12 cellular contexts compared by ENCODE assay signal in the genomic region with DNA sequence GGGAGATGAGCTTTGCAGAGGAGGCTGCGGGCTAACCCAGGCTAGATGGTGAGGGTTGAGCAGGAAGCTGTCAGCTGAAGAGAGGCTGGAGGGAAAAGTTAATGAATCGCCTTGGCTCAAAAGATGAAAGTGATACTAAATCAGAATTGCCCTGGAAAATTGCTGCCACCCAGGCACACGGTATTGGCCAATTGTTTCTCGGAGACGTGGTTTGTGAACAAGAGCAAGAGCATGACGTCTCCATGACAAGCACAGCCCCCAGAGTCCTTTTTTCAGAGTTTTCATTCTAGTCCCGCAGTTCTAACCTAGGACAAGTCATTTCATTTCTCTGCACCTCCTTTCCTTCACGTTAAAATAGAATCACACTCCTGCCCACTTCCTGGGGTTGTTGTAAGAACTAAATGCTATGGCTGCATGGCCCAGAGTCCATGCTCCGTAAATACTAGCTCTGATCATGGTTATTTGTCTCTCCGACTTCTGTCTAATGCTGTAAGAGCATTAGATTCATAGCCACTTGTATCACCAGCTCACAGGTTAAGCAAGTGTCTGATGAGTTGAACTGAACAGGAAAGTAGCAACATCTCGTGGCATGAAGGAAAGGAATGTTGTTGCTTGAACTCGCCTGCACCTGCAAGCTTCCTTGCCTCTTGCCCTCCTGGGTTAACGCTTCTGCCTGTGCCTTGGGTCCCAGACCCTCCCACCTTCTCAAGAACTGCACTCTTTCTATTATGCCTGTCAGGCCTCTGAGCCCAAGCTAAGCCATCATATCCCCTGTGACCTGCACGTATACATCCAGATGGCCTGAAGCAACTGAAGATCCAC. TPM values are rescaled to one million over a fixed set of nuclear protein-coding genes. Genes with fewer than 3 reads are reported as not detected.
DNase-seq lines count a peak whose midpoint lies in the region; ATAC-seq and TF ChIP-seq lines count a peak whose summit lies in the region.
"Had no signal": no experiment of that assay in that cellular context is flagged by ENCODE, and none has a peak within 500 bp of the region (broad histone marks: within the 10 kb centered on the region; RNA-seq: fewer than 3 reads in every experiment).

No MANE protein-coding gene starts in this region.

- H3K36me3 Mint-ChIP-seq in CD14-positive monocyte (peaks cover 23 to 28% of the 10 kb centered on the region in 2 donors), IgD-negative memory B cell (peaks cover 17% of the 10 kb centered on the region)
- H3K36me3 Mint-ChIP-seq in activated naive CD8-positive, alpha-beta T cell: peaks cover 20% of the 10 kb centered on the region

- H4K8ac ChIP-seq in trophoblast cell (ENCODE audit: low read depth, low read length): no peak overlapping the region

- no peak overlapping the region for H3K4ac ChIP-seq in trophoblast cell (ENCODE audit: low read depth, low read length)

- intact Hi-C loops in CD14-positive monocyte (cut with micrococcal nuclease) (no loop called here), left ventricle myocardium inferior (cut with micrococcal nuclease) (no loop called here)

- no peaks in the 10 kb centered on the region for H3K79me1 ChIP-seq in trophoblast cell (ENCODE audit: low read length)

- no peak overlapping the region for H3K14ac ChIP-seq in trophoblast cell (ENCODE audit: low read length)

- no peak overlapping the region for H3K4me2 ChIP-seq in trophoblast cell (ENCODE audit: low read length)

- H3K27me3 ChIP-seq in trophoblast cell (ENCODE audit: insufficient read depth, low read length) (no peaks in the 10 kb centered on the region), left ventricle myocardium inferior (ENCODE audit: low read depth) (peaks cover 40% of the 10 kb centered on the region)
- H3K27me3 ChIP-seq: BE2C had no signal

- no CpG with 5 or more reads among the region's 14 CpGs for WGBS in trophoblast cell (ENCODE audit: extremely low coverage, insufficient coverage, insufficient read length)

- H3K27me3 Mint-ChIP-seq in CD14-positive monocyte (ENCODE audit: low read depth in 3 of 3): peaks cover 0 to 2% (median 0%) of the 10 kb centered on the region in 3 donors
- H3K27me3 Mint-ChIP-seq in IgD-negative memory B cell: peaks cover 3% of the 10 kb centered on the region
- no peaks in the 10 kb centered on the region for H3K27me3 Mint-ChIP-seq in activated naive CD8-positive, alpha-beta T cell

- H2BK120ac ChIP-seq in trophoblast cell (ENCODE audit: insufficient read depth, low read length, poor library complexity): no peak overlapping the region

- H4K12ac ChIP-seq in trophoblast cell (ENCODE audit: low read depth, low read length): no peak overlapping the region

- H3K9me3 ChIP-seq in trophoblast cell (ENCODE audit: insufficient read depth, low read depth, low read length) (peaks cover 4% of the 10 kb centered on the region), left ventricle myocardium inferior (replicated peaks) (peaks cover 11% of the 10 kb centered on the region)
- H3K9me3 ChIP-seq: BE2C had no signal

- DNase-seq in CD14-positive monocyte (ENCODE audit: low spot score) (no peak), trophoblast cell (peak; percentile 6 to 42), left ventricle myocardium inferior (no peak), NCI-H187 treated with DMSO at 0.1 percent for 48 hours (lab: John Stamatoyannopoulos, UW) (no peak)
- DNase-seq: BE2C, KBM-7, mesendoderm, right cardiac atrium had no signal

- no peak overlapping the region for H2BK5ac ChIP-seq in trophoblast cell (ENCODE audit: low read depth, low read length, poor library complexity)

- no peak overlapping the region for H3K9ac ChIP-seq in trophoblast cell (ENCODE audit: low read length)

- H4K91ac ChIP-seq in trophoblast cell (ENCODE audit: low read depth, low read length): no peak overlapping the region

- peaks cover 8 to 14% of the 10 kb centered on the region in 2 experiments for H3K36me3 ChIP-seq in trophoblast cell (ENCODE audit: control insufficient read depth in 1 of 2, insufficient read depth in 2 of 2, low read length in 2 of 2)
- H3K36me3 ChIP-seq in left ventricle myocardium inferior: peaks cover 27% of the 10 kb centered on the region

- peak overlapping the region; percentile 88 to 97 (median 94) for H3K27ac Mint-ChIP-seq in CD14-positive monocyte
- H3K27ac Mint-ChIP-seq in IgD-negative memory B cell: peak overlapping the region in 2 of 3 donors; percentile 64 to 71
- H3K27ac Mint-ChIP-seq in activated naive CD8-positive, alpha-beta T cell: peak overlapping the region; percentile 51

- no peak for ATAC-seq in GM18861 (IDR thresholded peaks at IDR 0.05; ENCODE audit: unreplicated experiment)
- ATAC-seq in GM18498 (IDR thresholded peaks at IDR 0.05; ENCODE audit: unreplicated experiment): no peak
- ATAC-seq: right cardiac atrium had no signal

- H3K4me3 Mint-ChIP-seq in CD14-positive monocyte (peak overlapping the region; percentile 57 to 73), IgD-negative memory B cell (peak overlapping the region in 1 of 4 donors; percentile 10)
- peak overlapping the region; percentile 40 for H3K4me3 Mint-ChIP-seq in activated naive CD8-positive, alpha-beta T cell

- H3K4me1 ChIP-seq in trophoblast cell (ENCODE audit: control insufficient read depth in 1 of 2, insufficient read depth in 2 of 2, low read length in 2 of 2): peaks cover 1 to 2% of the 10 kb centered on the region in 2 experiments
- no peaks in the 10 kb centered on the region for H3K4me1 ChIP-seq in left ventricle myocardium inferior
- H3K4me1 ChIP-seq: BE2C had no signal

- no peak overlapping the region for H2AK5ac ChIP-seq in trophoblast cell (ENCODE audit: low read length)

- TF ChIP-seq CTCF in CD14-positive monocyte (IDR thresholded peaks at IDR 0.05): no peak
- TF ChIP-seq CTCF in left ventricle myocardium inferior (IDR thresholded peaks at IDR 0.05; ENCODE audit: borderline replicate concordance): no peak

- H3K23ac ChIP-seq in trophoblast cell (ENCODE audit: low read length): no peak overlapping the region

- H3K9me3 Mint-ChIP-seq in CD14-positive monocyte (peaks cover 9 to 13% (median 10%) of the 10 kb centered on the region in 7 donors), IgD-negative memory B cell (peaks cover 0 to 12% (median 5%) of the 10 kb centered on the region in 3 donors)
- no peaks in the 10 kb centered on the region for H3K9me3 Mint-ChIP-seq in activated naive CD8-positive, alpha-beta T cell (ENCODE audit: low read depth)

- H3K4me1 Mint-ChIP-seq in CD14-positive monocyte (peaks cover 51% of the 10 kb centered on the region), IgD-negative memory B cell (peaks cover 0 to 14% (median 12%) of the 10 kb centered on the region in 3 donors)
- H3K4me1 Mint-ChIP-seq in activated naive CD8-positive, alpha-beta T cell (ENCODE audit: low read depth): peaks cover 21% of the 10 kb centered on the region

- H2AFZ ChIP-seq in trophoblast cell (ENCODE audit: insufficient read depth, low read length, poor library complexity): no peak overlapping the region

- no peaks in the 10 kb centered on the region for H3K79me2 ChIP-seq in trophoblast cell (ENCODE audit: control insufficient read depth, insufficient read depth, low read length, poor library complexity)

- H3K4me3 ChIP-seq in trophoblast cell (ENCODE audit: low read depth, low read length) (no peak overlapping the region), left ventricle myocardium inferior (no peak overlapping the region)

- no peak overlapping the region for H2BK12ac ChIP-seq in trophoblast cell (ENCODE audit: low read length)

- H3K18ac ChIP-seq in trophoblast cell (ENCODE audit: low read length): no peak overlapping the region

- H3K27ac ChIP-seq in trophoblast cell (ENCODE audit: low read depth, low read length) (no peak overlapping the region), left ventricle myocardium inferior (replicated peaks) (no peak overlapping the region)

RNA-seq across cellular contexts. Expression of a gene that starts 33.8 kb away (rescaled TPM):
- polyA plus RNA-seq in CD14-positive monocyte: 10 to 100 TPM; 23.4 to 28.4 TPM
- 43.9 TPM for polyA plus RNA-seq in IgD-negative memory B cell
- polyA plus RNA-seq in trophoblast cell (2013): 105 and 108 TPM in 2 replicates
- 12.9 TPM for total RNA-seq in left ventricle myocardium inferior

Comparison
In these comparisons a context has a peak if more than half of its experiments do, and no peak if none do; other contexts are left out.
1. DNase-seq: peak in trophoblast cell (2 of 2); none in CD14-positive monocyte (single experiment), left ventricle myocardium inferior (single experiment) and NCI-H187 treated with DMSO at 0.1 percent for 48 hours (single experiment).
2. Peak in every context shown above with its lines, with median percentiles within 50 percentile points of each other: H3K27ac Mint-ChIP-seq.